Comparison of ENCODE assay signal across 1 cellular context in genomic region chr12:53500776-53501614, GRCh38.
TF ChIP-seq lines count a peak whose summit lies in the region.

Gene TARBP2, plus strand, starts transcription at chr12:53501283. Its CDS starts 126 bp downstream, at chr12:53501409.

TF ChIP-seq in HepG2, 621 proteins besides CTCF, POLR2A, EP300 and RAD21 (continued from another document and continues in another):
- TF ChIP-seq SP2 (CRISPR knock-in tag; IDR thresholded peaks at IDR 0.05) (peak; percentile 83), ZNF713 (CRISPR knock-in tag; IDR thresholded peaks at IDR 0.05) (peak; percentile 6; the same call in 1 of the 2 replicates), HOXA3 (CRISPR knock-in tag; IDR thresholded peaks at IDR 0.05) (peak; percentile 90), MAZ (IDR thresholded peaks at IDR 0.05; ENCODE audit: borderline replicate concordance, low read depth, low read length) (no peak), MAZ (CRISPR knock-in tag; IDR thresholded peaks at IDR 0.05; ENCODE audit: low read depth) (peak; percentile 72), DRAP1 (CRISPR knock-in tag; IDR thresholded peaks at IDR 0.05) (peak; percentile 67; the same call in 1 of the 2 replicates), ZBTB7A (CRISPR knock-in tag; IDR thresholded peaks at IDR 0.05) (no peak; the same call in 1 of the 2 replicates), SP4 (CRISPR knock-in tag; IDR thresholded peaks at IDR 0.05) (peak; percentile 88), ARNT (IDR thresholded peaks at IDR 0.05) (no peak), ZNF296 (CRISPR knock-in tag; conservative IDR thresholded peaks at IDR 0.05) (no peak), MYC (CRISPR knock-in tag; IDR thresholded peaks at IDR 0.05; ENCODE audit: borderline replicate concordance) (peak; percentile 96), ZNF839 (CRISPR knock-in tag; IDR thresholded peaks at IDR 0.05; ENCODE audit: borderline replicate concordance) (no peak), ZNF546 (CRISPR knock-in tag; conservative IDR thresholded peaks at IDR 0.05) (peak; percentile 80; the same call in 1 of the 2 replicates), HMGXB3 (CRISPR knock-in tag; IDR thresholded peaks at IDR 0.05; ENCODE audit: borderline replicate concordance) (peak; percentile 93), DNMT3B (CRISPR knock-in tag; conservative IDR thresholded peaks at IDR 0.05) (0 out of 2 replicates have a peak, but pooled peaks have one; percentile 56), ZBTB49 (CRISPR knock-in tag; IDR thresholded peaks at IDR 0.05; ENCODE audit: borderline replicate concordance) (no peak), ZFY (CRISPR knock-in tag; IDR thresholded peaks at IDR 0.05) (peak; percentile 99), NBN (conservative IDR thresholded peaks at IDR 0.05) (no peak), ZNF557 (CRISPR knock-in tag; IDR thresholded peaks at IDR 0.05) (0 out of 2 replicates have a peak, but pooled peaks have one; percentile 67), IRF2 (CRISPR knock-in tag; IDR thresholded peaks at IDR 0.05) (peak; percentile 83), ISL2 (CRISPR knock-in tag; IDR thresholded peaks at IDR 0.05) (no peak; the same call in 1 of the 2 replicates), U2AF2 (IDR thresholded peaks at IDR 0.05; ENCODE audit: low read depth, low read length) (no peak), KDM4B (CRISPR knock-in tag; IDR thresholded peaks at IDR 0.05) (0 out of 2 replicates have a peak, but pooled peaks have one; percentile 14), TEAD2 (CRISPR knock-in tag; IDR thresholded peaks at IDR 0.05) (peak; percentile 75; the same call in 1 of the 2 replicates), ZNF564 (CRISPR knock-in tag; IDR thresholded peaks at IDR 0.05) (no peak), HNF1B (CRISPR knock-in tag; IDR thresholded peaks at IDR 0.05) (peak; percentile 70), ARID3A (IDR thresholded peaks at IDR 0.05; ENCODE audit: low read depth, low read length) (no peak), NR2F6 (IDR thresholded peaks at IDR 0.05) (no peak), NR2F6 (CRISPR knock-in tag; IDR thresholded peaks at IDR 0.05) (no peak), ZHX2 (IDR thresholded peaks at IDR 0.05; ENCODE audit: low read depth) (peak; percentile 80), ZHX2 (CRISPR knock-in tag; IDR thresholded peaks at IDR 0.05; ENCODE audit: borderline replicate concordance) (no peak), RFX1 (IDR thresholded peaks at IDR 0.05) (no peak), ZNF280B (CRISPR knock-in tag; IDR thresholded peaks at IDR 0.05; ENCODE audit: borderline replicate concordance) (peak; percentile 72; the same call in 1 of the 2 replicates), BCL6 (CRISPR knock-in tag; IDR thresholded peaks at IDR 0.05) (0 out of 2 replicates have a peak, but pooled peaks have one; percentile 15), ZNF558 (CRISPR knock-in tag; IDR thresholded peaks at IDR 0.05; ENCODE audit: borderline replicate concordance) (no peak; the same call in 1 of the 2 replicates), CEBPB (IDR thresholded peaks at IDR 0.05; ENCODE audit: borderline replicate concordance, low read depth, low read length) (no peak), ZFX (CRISPR knock-in tag; IDR thresholded peaks at IDR 0.05; ENCODE audit: low read depth) (peak; percentile 98), ZNF772 (CRISPR knock-in tag; IDR thresholded peaks at IDR 0.05) (peak; percentile 31; the same call in 1 of the 2 replicates), ZMAT5 (CRISPR knock-in tag; IDR thresholded peaks at IDR 0.05; ENCODE audit: borderline replicate concordance, low read depth) (no peak), DR1 (CRISPR knock-in tag; IDR thresholded peaks at IDR 0.05) (peak; percentile 82), ZBTB39 (CRISPR knock-in tag; IDR thresholded peaks at IDR 0.05) (peak; percentile 73; the same call in 1 of the 2 replicates), ZNF510 (CRISPR knock-in tag; IDR thresholded peaks at IDR 0.05; ENCODE audit: low read depth) (no peak), SMARCC2 (IDR thresholded peaks at IDR 0.05) (no peak), ARNTL (CRISPR knock-in tag; IDR thresholded peaks at IDR 0.05) (0 out of 2 replicates have a peak, but pooled peaks have one; percentile 51)
